In genomic region chr4:144572660-144573059, GRCh38 we compare ENCODE assay signal across 24 cellular contexts.
DNase-seq lines count a peak whose midpoint lies in the region; ATAC-seq, FAIRE-seq and TF ChIP-seq lines count a peak whose summit lies in the region.
"Had no signal": no experiment of that assay in that cellular context is flagged by ENCODE, and none has a peak within 500 bp of the region (broad histone marks: within the 10 kb centered on the region; RNA-seq: fewer than 3 reads in every experiment).

No MANE protein-coding gene starts in this region.

- DNase-seq in SK-N-SH (no peak), K562 (ENCODE audit: extremely low read depth in 1 of 4, low spot score in 3 of 4) (peak in 1 of 4 experiments; percentile 16), NCI-H2196 (lab: John Stamatoyannopoulos, UW; ENCODE audit: unreplicated experiment) (no peak)
- no peak for DNase-seq in CD8-positive, alpha-beta T cell
- DNase-seq: activated CD4-positive, CD25-positive, alpha-beta regulatory T cell; activated T-cell treated with anti-CD3 and anti-CD28 coated beads, Interleukin-2, amount 50 U/mL, for 48 hours; DMS 273 treated with DMSO at 0.1 percent for 48 hours; foreskin melanocyte; midbrain; NCI-H2081; NCI-H524; nephron progenitor cell; psoas muscle; SHP77 treated with DMSO at 0.1 percent for 48 hours; stimulated activated CD8-positive, alpha-beta memory T cell treated with anti-CD3 and anti-CD28 coated beads, Interleukin-4, amount 100 ng/mL, for 48 hours; T-helper 2 cell had no signal

- no peaks in the 10 kb centered on the region for H3K9me1 ChIP-seq in K562 (ENCODE audit: control insufficient read depth, insufficient read depth, low read length)

- H3K36me3 Mint-ChIP-seq in CD8-positive, alpha-beta T cell = no peaks in the 10 kb centered on the region
- H3K36me3 Mint-ChIP-seq: activated naive CD8-positive, alpha-beta T cell had no signal

- TF ChIP-seq EP300 in SK-N-SH (IDR thresholded peaks at IDR 0.05; ENCODE audit: borderline replicate concordance in 1 of 2, low read depth in 1 of 2, low read length in 1 of 2) (no peak), K562 (IDR thresholded peaks at IDR 0.05; ENCODE audit: low read length) (no peak)

- in situ Hi-C loops in K562 (cut with MboI) = no loop called here

- H3K27ac Mint-ChIP-seq in CD8-positive, alpha-beta T cell = no peak overlapping the region
- H3K27ac Mint-ChIP-seq: activated naive CD8-positive, alpha-beta T cell; nephron progenitor cell had no signal

- H3K4me3 ChIP-seq in SK-N-SH (ENCODE audit: low read depth in 2 of 2, low read length in 1 of 2) (no peak overlapping the region), Loucy (ENCODE audit: low read length, poor library complexity, severe bottlenecking) (no peak overlapping the region), K562 (no peak overlapping the region)
- no peak overlapping the region for H3K4me3 ChIP-seq in CD8-positive, alpha-beta T cell (ENCODE audit: low read depth, low read length)
- H3K4me3 ChIP-seq: BLaER1 treated with 17β-estradiol and CSF1 and Interleukin-3, amounts not matched to agents 10 nM and 100 nM; body of pancreas; psoas muscle; suprapubic skin had no signal

- H3K9me2 ChIP-seq in SK-N-SH (no peaks in the 10 kb centered on the region), Loucy (replicated peaks; ENCODE audit: low read depth, low read length) (no peaks in the 10 kb centered on the region)

- ATAC-seq in SK-N-SH treated with all-trans-retinoic acid at 6 μM for 48 hours (no peak), K562 (no peak), HG03354 (IDR thresholded peaks at IDR 0.05; ENCODE audit: poor library complexity, severe bottlenecking, unreplicated experiment) (no peak), GM21619 (IDR thresholded peaks at IDR 0.05; ENCODE audit: unreplicated experiment) (no peak)
- no peak for ATAC-seq in CD8-positive, alpha-beta T cell
- ATAC-seq: body of pancreas, psoas muscle had no signal

- H3K27me3 ChIP-seq in SK-N-SH (ENCODE audit: insufficient read depth) (no peaks in the 10 kb centered on the region), Loucy (ENCODE audit: insufficient read depth, low read length, poor library complexity, severe bottlenecking) (no peaks in the 10 kb centered on the region), K562 (ENCODE audit: control insufficient read depth in 2 of 2, insufficient read depth in 2 of 2, low read length in 2 of 2) (no peaks in the 10 kb centered on the region)
- H3K27me3 ChIP-seq in CD8-positive, alpha-beta T cell (ENCODE audit: insufficient read depth, low read length) = no peaks in the 10 kb centered on the region
- H3K27me3 ChIP-seq: BLaER1 treated with 17β-estradiol and CSF1 and Interleukin-3, amounts not matched to agents 10 nM and 100 nM; body of pancreas; suprapubic skin had no signal

- FAIRE-seq in K562 (lab: Jason Lieb, UNC) = peak; percentile 76

- H3K4me2 ChIP-seq in SK-N-SH (no peak overlapping the region), Loucy (ENCODE audit: low read depth, low read length, poor library complexity, severe bottlenecking) (no peak overlapping the region), K562 (ENCODE audit: insufficient read depth, low read length) (no peak overlapping the region)

- no peak for TF ChIP-seq POLR2A in K562 (conservative IDR thresholded peaks at IDR 0.05)

- H3F3A ChIP-seq in SK-N-SH (replicated peaks; ENCODE audit: insufficient read depth) = no peaks in the 10 kb centered on the region
- H3F3A ChIP-seq in Loucy (ENCODE audit: low read depth) = no peaks in the 10 kb centered on the region

- TF ChIP-seq CTCF in SK-N-SH (IDR thresholded peaks at IDR 0.05) (peak; percentile 23; the same call in 1 of the 2 replicates), Loucy (conservative IDR thresholded peaks at IDR 0.05; ENCODE audit: low read length) (peak; percentile 61), K562 (IDR thresholded peaks at IDR 0.05 in 2 of 3, conservative IDR thresholded peaks at IDR 0.05 in 1 of 3; ENCODE audit: insufficient read depth in 2 of 3, low read depth in 1 of 3, low read length in 3 of 3) (peak; percentile 41 to 61 (median 54); a peak in 5 of 6 replicates)
- TF ChIP-seq CTCF in CD8-positive, alpha-beta T cell (IDR thresholded peaks at IDR 0.05) = no peak

- H3K79me2 ChIP-seq in SK-N-SH (ENCODE audit: insufficient read depth) (no peaks in the 10 kb centered on the region), Loucy (ENCODE audit: insufficient read depth, low read length) (no peaks in the 10 kb centered on the region), K562 (ENCODE audit: control insufficient read depth, insufficient read depth, low read length) (no peaks in the 10 kb centered on the region)

- TF ChIP-seq RAD21 in SK-N-SH (IDR thresholded peaks at IDR 0.05; ENCODE audit: low read length) (no peak), K562 (CRISPR knock-in tag; conservative IDR thresholded peaks at IDR 0.05 in 1 of 2, IDR thresholded peaks at IDR 0.05 in 1 of 2) (no peak)

- H3K4me1 ChIP-seq in SK-N-SH (ENCODE audit: control insufficient read depth in 1 of 2, insufficient read depth in 2 of 2, low read depth in 1 of 2, low read length in 1 of 2) (no peaks in the 10 kb centered on the region), Loucy (ENCODE audit: insufficient read depth, low read length, poor library complexity, severe bottlenecking) (peaks cover 26% of the 10 kb centered on the region), K562 (replicated peaks in 1 of 2; ENCODE audit: control insufficient read depth in 2 of 2, insufficient read depth in 2 of 2, low read length in 2 of 2) (no peaks in the 10 kb centered on the region)
- no peaks in the 10 kb centered on the region for H3K4me1 ChIP-seq in CD8-positive, alpha-beta T cell (ENCODE audit: insufficient read depth, low read length)
- H3K4me1 ChIP-seq: body of pancreas, psoas muscle, suprapubic skin had no signal

- H3K36me3 ChIP-seq in SK-N-SH (replicated peaks in 1 of 2; ENCODE audit: control insufficient read depth in 1 of 2, insufficient read depth in 2 of 2, low read length in 1 of 2) (no peaks in the 10 kb centered on the region), Loucy (ENCODE audit: insufficient read depth, low read length) (no peaks in the 10 kb centered on the region), K562 (ENCODE audit: control insufficient read depth, insufficient read depth, low read length) (no peaks in the 10 kb centered on the region)
- H3K36me3 ChIP-seq in CD8-positive, alpha-beta T cell (ENCODE audit: insufficient read depth, low read length) = no peaks in the 10 kb centered on the region
- H3K36me3 ChIP-seq: BLaER1 treated with 17β-estradiol and CSF1 and Interleukin-3, amounts not matched to agents 10 nM and 100 nM; suprapubic skin had no signal

- no peaks in the 10 kb centered on the region for H4K20me1 ChIP-seq in SK-N-SH (ENCODE audit: insufficient read depth)
- H4K20me1 ChIP-seq in Loucy (ENCODE audit: insufficient read depth, low read length, poor library complexity, severe bottlenecking) = no peaks in the 10 kb centered on the region
- no peaks in the 10 kb centered on the region for H4K20me1 ChIP-seq in K562 (replicated peaks; ENCODE audit: control insufficient read depth, insufficient read depth, low read length)
- H4K20me1 ChIP-seq: BLaER1 treated with 17β-estradiol and CSF1 and Interleukin-3, amounts not matched to agents 10 nM and 100 nM had no signal

- no peaks in the 10 kb centered on the region for H3K9me3 Mint-ChIP-seq in CD8-positive, alpha-beta T cell

- no peaks in the 10 kb centered on the region for H3K4me1 Mint-ChIP-seq in CD8-positive, alpha-beta T cell (ENCODE audit: low read depth)

- WGBS in SK-N-SH (ENCODE audit: low lambda C conversion rate) = 52% methylated on average over 6 of the region's 7 CpGs
- WGBS in K562 (ENCODE audit: insufficient coverage, low coverage, missing lambda C conversion rate) = 0% methylated on average over 7 of the region's 7 CpGs

- intact Hi-C loops in K562 (cut with micrococcal nuclease) = loop anchor here (2.0 kb wide), 1 partner anchor 398 kb away; no protein-coding TSS in a partner anchor
- intact Hi-C loops in CD8-positive, alpha-beta T cell (cut with DNase I, micrococcal nuclease) = no loop called here

- H3K9ac ChIP-seq in SK-N-SH = no peak overlapping the region
- H3K9ac ChIP-seq in Loucy (ENCODE audit: low read depth, low read length, poor library complexity, severe bottlenecking) = no peak overlapping the region
- H3K9ac ChIP-seq in K562 (ENCODE audit: insufficient read depth in 1 of 2, low read depth in 2 of 2, low read length in 2 of 2) = no peak overlapping the region
- H3K9ac ChIP-seq: BLaER1 treated with 17β-estradiol and CSF1 and Interleukin-3, amounts not matched to agents 10 nM and 100 nM had no signal

- POLR2A ChIA-PET in SK-N-SH (lab: Yijun Ruan, JAX) = no interaction called here
- POLR2A ChIA-PET in K562 (lab: Yijun Ruan, JAX) = interaction anchor here (0.6 kb wide), 2 partner anchors 333 to 1396 kb away, joined by 3 read pairs; no protein-coding TSS in a partner anchor
- POLR2A ChIA-PET in CD8-positive, alpha-beta T cell (lab: Charles Lee) = no interaction called here

- H3K4me3 Mint-ChIP-seq in CD8-positive, alpha-beta T cell = no peak overlapping the region
- H3K4me3 Mint-ChIP-seq: activated naive CD8-positive, alpha-beta T cell; nephron progenitor cell had no signal

- no TSS peak for BruUV-seq in K562 (replicated peaks; lab: Mats Ljungman, UMichigan)

- H3K27ac ChIP-seq in SK-N-SH (ENCODE audit: low read depth in 2 of 2, low read length in 1 of 2) (no peak overlapping the region), K562 (ENCODE audit: extremely low read depth, low read depth, low read length) (no peak overlapping the region)
- H3K27ac ChIP-seq in CD8-positive, alpha-beta T cell (ENCODE audit: low read depth, low read length) = no peak overlapping the region
- H3K27ac ChIP-seq: BLaER1 treated with 17β-estradiol and CSF1 and Interleukin-3, amounts not matched to agents 10 nM and 100 nM; body of pancreas; psoas muscle; suprapubic skin had no signal

- H2AFZ ChIP-seq in SK-N-SH (ENCODE audit: low read depth) (no peak overlapping the region), Loucy (ENCODE audit: low read length) (no peak overlapping the region), K562 (ENCODE audit: low read depth, low read length) (no peak overlapping the region)

- H3K27me3 Mint-ChIP-seq in CD8-positive, alpha-beta T cell (ENCODE audit: low read depth) = no peaks in the 10 kb centered on the region

- CTCF ChIA-PET in SK-N-SH (lab: Yijun Ruan, JAX) = interaction anchor here (1.5 kb wide), 1 partner anchor 18 kb away, joined by 3 read pairs; no protein-coding TSS in a partner anchor
- CTCF ChIA-PET in K562 (lab: Yijun Ruan, JAX; ENCODE audit: low intra/inter-chr PET ratio) = no interaction called here
- CTCF ChIA-PET in CD8-positive, alpha-beta T cell (lab: Charles Lee) = no interaction called here

- H3K9me3 ChIP-seq in SK-N-SH (no peaks in the 10 kb centered on the region), Loucy (ENCODE audit: insufficient read depth, low read depth, low read length) (no peaks in the 10 kb centered on the region), K562 (replicated peaks; ENCODE audit: control insufficient read depth, insufficient read depth, low read depth, low read length) (no peaks in the 10 kb centered on the region)
- H3K9me3 ChIP-seq in CD8-positive, alpha-beta T cell (ENCODE audit: low read length) = no peaks in the 10 kb centered on the region
- H3K9me3 ChIP-seq: BLaER1 treated with 17β-estradiol and CSF1 and Interleukin-3, amounts not matched to agents 10 nM and 100 nM; body of pancreas; psoas muscle; suprapubic skin had no signal

TF ChIP-seq in SK-N-SH, 30 proteins besides CTCF, POLR2A, EP300 and RAD21 (continues in another document):
- no peak for TF ChIP-seq JUND (IDR thresholded peaks at IDR 0.05)

Comparison
In these comparisons a context has a peak if more than half of its experiments do, and no peak if none do; other contexts are left out.
1. Of the 27 proteins assayed by ChIP-seq in both K562 and SK-N-SH: peak only in K562: SMC3; only in SK-N-SH: none; in both: CTCF; in neither: 25.